16 cellular contexts compared by ENCODE assay signal in the genomic region with DNA sequence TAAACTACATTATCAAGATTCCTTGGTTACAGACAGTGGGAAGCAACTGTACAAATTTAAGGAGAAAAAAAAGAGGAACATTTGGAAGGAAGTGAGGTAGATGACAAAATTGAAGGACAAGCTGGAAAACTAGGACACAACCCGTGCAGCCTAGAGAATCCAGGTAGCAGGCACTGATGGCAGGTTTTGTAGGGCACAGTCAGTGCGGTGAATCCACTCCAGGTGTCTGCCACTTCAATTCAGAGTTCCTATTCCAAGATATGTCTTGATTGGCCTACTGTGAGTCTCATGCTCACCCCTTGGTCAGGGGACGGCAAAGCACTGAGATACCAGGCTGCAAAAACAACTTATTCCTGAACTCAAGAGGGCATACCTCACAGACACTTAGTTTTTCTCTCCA.
"Had no signal": no experiment of that assay in that cellular context is flagged by ENCODE, and none has a peak within 500 bp of the region (broad histone marks: within the 10 kb centered on the region; RNA-seq: fewer than 3 reads in every experiment).

No MANE protein-coding gene starts in this region.

- DNase-seq: activated CD4-positive, alpha-beta T cell treated with anti-CD3 and anti-CD28 coated beads, Interleukin-2, amount 50 U/mL, for 48 hours; activated CD8-positive, alpha-beta memory T cell treated with anti-CD3 and anti-CD28 coated beads, Interleukin-2, amount 10 ng/mL, durations not matched to agents 7 days and 5 days; activated naive CD4-positive, alpha-beta T cell; activated T-cell treated with anti-CD3 and anti-CD28 coated beads, Interleukin-2, amount 50 U/mL, for 24 hours; adrenal gland; cerebellar nuclear complex; dermis blood vessel endothelial cell; glutamatergic neuron; ovary; stimulated activated CD4-positive, alpha-beta T cell treated with anti-CD3 and anti-CD28 coated beads, Interleukin-4, amount 100 ng/mL, for 4 hours; stomach; T-helper 2 cell had no signal

- H3K4me3 Mint-ChIP-seq: activated CD8-positive, alpha-beta memory T cell treated with anti-CD3 and anti-CD28 coated beads, Interleukin-2, amount 10 ng/mL, durations not matched to agents 7 days and 5 days; activated T-cell treated with anti-CD3 and anti-CD28 coated beads, Interleukin-2, amount 50 U/mL, for 24 hours; neural progenitor cell had no signal

- H3K36me3 ChIP-seq: adrenal gland, neural progenitor cell, ovary, stomach, thoracic aorta had no signal

- H3K27me3 ChIP-seq: adrenal gland, neural progenitor cell, ovary, stomach had no signal

- H3K9ac ChIP-seq: neural progenitor cell had no signal

- H3K9me3 Mint-ChIP-seq: activated T-cell treated with anti-CD3 and anti-CD28 coated beads, Interleukin-2, amount 50 U/mL, for 24 hours had no signal

- H3K27ac ChIP-seq: adrenal gland, neural progenitor cell, ovary, skin epidermis, stomach, thoracic aorta had no signal

- ATAC-seq: activated CD4-positive, CD25-positive, alpha-beta regulatory T cell treated with anti-CD3 and anti-CD28 coated beads, Interleukin-2, amount 50 U/mL, for 24 hours; activated CD8-positive, alpha-beta memory T cell treated with anti-CD3 and anti-CD28 coated beads, Interleukin-2, amount 10 ng/mL, durations not matched to agents 7 days and 5 days had no signal

- H3K27ac Mint-ChIP-seq: activated CD8-positive, alpha-beta memory T cell treated with anti-CD3 and anti-CD28 coated beads, Interleukin-2, amount 10 ng/mL, durations not matched to agents 7 days and 5 days; activated T-cell treated with anti-CD3 and anti-CD28 coated beads, Interleukin-2, amount 50 U/mL, for 24 hours; neural progenitor cell had no signal

- H3K27me3 Mint-ChIP-seq: activated CD8-positive, alpha-beta memory T cell treated with anti-CD3 and anti-CD28 coated beads, Interleukin-2, amount 10 ng/mL, durations not matched to agents 7 days and 5 days; activated T-cell treated with anti-CD3 and anti-CD28 coated beads, Interleukin-2, amount 50 U/mL, for 24 hours had no signal

- H3K4me3 ChIP-seq: adrenal gland, neural progenitor cell, ovary, skin epidermis, stomach, thoracic aorta had no signal

- H3K9me3 ChIP-seq: adrenal gland, ovary, stomach, thoracic aorta had no signal
